ENCODE assay signal across 22 cellular contexts in the genomic region with DNA sequence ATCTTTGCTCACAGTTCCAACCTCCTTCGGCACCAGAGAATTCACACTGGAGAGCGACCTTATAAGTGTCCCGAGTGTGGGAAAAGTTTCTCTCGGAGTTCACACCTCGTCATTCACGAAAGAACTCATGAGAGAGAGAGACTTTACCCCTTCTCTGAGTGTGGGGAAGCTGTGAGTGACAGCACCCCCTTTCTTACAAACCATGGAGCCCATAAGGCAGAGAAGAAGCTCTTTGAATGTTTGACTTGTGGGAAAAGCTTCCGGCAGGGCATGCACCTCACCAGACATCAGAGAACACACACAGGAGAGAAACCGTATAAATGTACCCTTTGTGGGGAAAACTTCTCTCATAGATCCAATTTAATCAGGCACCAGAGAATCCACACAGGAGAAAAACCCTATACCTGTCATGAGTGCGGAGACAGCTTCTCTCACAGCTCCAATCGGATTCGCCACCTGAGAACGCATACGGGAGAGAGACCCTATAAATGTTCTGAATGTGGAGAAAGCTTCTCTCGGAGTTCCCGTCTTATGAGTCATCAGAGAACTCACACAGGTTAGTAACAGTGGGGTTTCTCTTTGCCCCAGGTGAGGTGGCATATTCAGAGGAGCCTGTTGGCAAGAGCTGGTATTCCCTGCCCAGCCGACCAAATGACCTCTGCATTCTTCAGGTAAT. TPM values are rescaled to one million over a fixed set of nuclear protein-coding genes. Genes with fewer than 3 reads are reported as not detected.
"Had no signal": no experiment of that assay in that cellular context is flagged by ENCODE, and none has a peak within 500 bp of the region (broad histone marks: within the 10 kb centered on the region; RNA-seq: fewer than 3 reads in every experiment).

No MANE protein-coding gene starts in this region.

- H3K27me3 ChIP-seq: breast epithelium, sigmoid colon, tibial artery, uterus had no signal

- H3K27me3 Mint-ChIP-seq: activated CD4-positive, alpha-beta T cell treated with anti-CD3 and anti-CD28 coated beads, Interleukin-2, amount 10 ng/mL, durations not matched to agents 24 days and 14 days; activated naive CD8-positive, alpha-beta T cell treated with anti-CD3 and anti-CD28 coated beads for 36 hours had no signal

- FAIRE-seq: TTC549 had no signal

- H3K4me1 ChIP-seq: uterus had no signal

- H3K36me3 ChIP-seq: uterus had no signal

- H3K4me3 ChIP-seq: mucosa of descending colon, sigmoid colon, tibial artery, uterus had no signal

- H3K4me3 Mint-ChIP-seq: activated CD4-positive, alpha-beta T cell treated with anti-CD3 and anti-CD28 coated beads, Interleukin-2, amount 10 ng/mL, durations not matched to agents 24 days and 14 days; activated naive CD8-positive, alpha-beta T cell treated with anti-CD3 and anti-CD28 coated beads for 36 hours; activated T-cell treated with anti-CD3 and anti-CD28 coated beads, Interleukin-2, amount 50 U/mL, for 72 hours; nephron; WTC11 had no signal

- H3K4me1 Mint-ChIP-seq: nephron had no signal

- H3K27ac ChIP-seq: breast epithelium, sigmoid colon, tibial artery, uterus had no signal

- H3K27ac Mint-ChIP-seq: activated CD4-positive, alpha-beta T cell treated with anti-CD3 and anti-CD28 coated beads, Interleukin-2, amount 10 ng/mL, durations not matched to agents 24 days and 14 days; activated naive CD8-positive, alpha-beta T cell treated with anti-CD3 and anti-CD28 coated beads for 36 hours; activated T-cell treated with anti-CD3 and anti-CD28 coated beads, Interleukin-2, amount 50 U/mL, for 72 hours; nephron; WTC11 had no signal

- ATAC-seq: activated T-cell treated with anti-CD3 and anti-CD28 coated beads, Interleukin-2, amount 50 U/mL, for 72 hours; esophagus mucosa; left lobe of liver; mucosa of descending colon; WTC11 had no signal

- DNase-seq: activated CD4-positive, alpha-beta T cell treated with anti-CD3 and anti-CD28 coated beads, Interleukin-2, amount 10 ng/mL, durations not matched to agents 24 days and 14 days; activated gamma-delta T cell; activated naive CD8-positive, alpha-beta T cell treated with anti-CD3 and anti-CD28 coated beads for 36 hours; activated T-cell treated with anti-CD3 and anti-CD28 coated beads, Interleukin-2, amount 50 U/mL, for 72 hours; aorta; cerebellar nuclear complex; dermis blood vessel endothelial cell; islet precursor cell; mucosa of descending colon; nucleus accumbens; sigmoid colon; stimulated activated CD4-positive, alpha-beta T cell treated with anti-CD3 and anti-CD28 coated beads, Interleukin-1b, Interleukin-23, amount 100 ng/mL, for 48 hours; T-helper 2 cell; uterus had no signal

RNA-seq across cellular contexts. Expression of gene MEFV, which starts 33.7 kb away (rescaled TPM):
- total RNA-seq: activated CD4-positive, alpha-beta T cell treated with anti-CD3 and anti-CD28 coated beads, Interleukin-2, amount 10 ng/mL, durations not matched to agents 24 days and 14 days; pulmonary artery endothelial cell had no signal
